1 cellular context compared by ENCODE assay signal in the genomic region with DNA sequence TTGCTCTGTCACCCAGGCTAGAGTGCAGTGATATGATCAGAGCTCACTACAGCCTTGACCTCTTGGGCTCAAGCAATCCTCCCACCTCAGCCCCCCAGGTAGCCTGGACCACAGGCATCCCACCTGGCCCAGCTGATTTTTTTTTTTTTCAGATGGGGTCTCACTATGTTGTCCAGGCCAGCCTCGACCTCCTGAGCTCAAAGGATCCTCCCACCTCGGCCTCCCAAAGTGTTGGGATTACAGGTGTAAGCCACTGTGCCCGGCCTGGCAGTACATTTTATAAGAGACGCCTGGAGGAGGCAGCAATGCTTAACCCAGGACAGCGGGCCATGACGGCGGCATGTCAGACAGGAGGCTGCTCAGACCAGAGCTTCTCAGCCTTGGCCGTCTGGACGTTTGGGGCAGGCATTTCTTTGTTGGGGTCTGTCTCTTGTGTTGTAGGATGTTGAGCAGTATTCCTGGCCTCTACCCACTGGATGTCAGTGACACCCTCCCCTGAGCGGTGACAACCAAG.
TF ChIP-seq lines count a peak whose summit lies in the region.

No MANE protein-coding gene starts in this region.

TF ChIP-seq in H1, 55 proteins besides CTCF, POLR2A, EP300 and RAD21:
- TF ChIP-seq RFX5 (IDR thresholded peaks at IDR 0.05; ENCODE audit: borderline replicate concordance, low read depth, low read length): no peak
- TF ChIP-seq KDM1A (IDR thresholded peaks at IDR 0.05; ENCODE audit: borderline replicate concordance, low read length): 0 out of 2 replicates have a peak, but pooled peaks have one; percentile 46
